8 cellular contexts compared by ENCODE assay signal in genomic region chr11:1458340-1459218, GRCh38. TPM values are rescaled to one million over a fixed set of nuclear protein-coding genes. Genes with fewer than 3 reads are reported as not detected.
DNase-seq lines count a peak whose midpoint lies in the region; ATAC-seq and TF ChIP-seq lines count a peak whose summit lies in the region.

No MANE protein-coding gene starts in this region.

- peak; percentile 39 for ATAC-seq in esophagus mucosa
- no peak for ATAC-seq in HG03354 (IDR thresholded peaks at IDR 0.05; ENCODE audit: poor library complexity, severe bottlenecking, unreplicated experiment)
- ATAC-seq in activated CD4-positive, alpha-beta T cell treated with anti-CD3 and anti-CD28 coated beads for 36 hours: no peak

- no peaks in the 10 kb centered on the region for H3K36me3 Mint-ChIP-seq in activated CD4-positive, alpha-beta T cell treated with anti-CD3 and anti-CD28 coated beads for 36 hours (ENCODE audit: low read depth)

- no peak overlapping the region for H3K27ac Mint-ChIP-seq in activated CD4-positive, alpha-beta T cell treated with anti-CD3 and anti-CD28 coated beads for 36 hours

- intact Hi-C loops in activated CD4-positive, alpha-beta T cell treated with anti-CD3 and anti-CD28 coated beads for 36 hours (cut with DNase I, micrococcal nuclease): no loop called here

- CTCF ChIA-PET in activated CD4-positive, alpha-beta T cell treated with anti-CD3 and anti-CD28 coated beads for 36 hours (lab: Charles Lee): no interaction called here

- H3K79me2 ChIP-seq in osteoblast (ENCODE audit: insufficient read depth, low read length): no peaks in the 10 kb centered on the region

- H3K4me1 ChIP-seq in osteoblast (ENCODE audit: insufficient read depth, low read length): no peaks in the 10 kb centered on the region

- no peaks in the 10 kb centered on the region for H4K20me1 ChIP-seq in osteoblast (ENCODE audit: insufficient read depth, low read length)

- no peaks in the 10 kb centered on the region for H3K9me3 Mint-ChIP-seq in activated CD4-positive, alpha-beta T cell treated with anti-CD3 and anti-CD28 coated beads for 36 hours (ENCODE audit: low read depth)

- no peak overlapping the region for H3K27ac ChIP-seq in osteoblast (ENCODE audit: low read depth, low read length)

- no peak overlapping the region for H2AFZ ChIP-seq in osteoblast (ENCODE audit: low read length)

- TF ChIP-seq CTCF in osteoblast (IDR thresholded peaks at IDR 0.05; ENCODE audit: extremely low read depth, low read depth, low read length): peak; percentile 21

- H3K9me3 ChIP-seq in osteoblast (ENCODE audit: low read depth, low read length): no peaks in the 10 kb centered on the region

- POLR2A ChIA-PET in activated CD4-positive, alpha-beta T cell treated with anti-CD3 and anti-CD28 coated beads for 36 hours (lab: Charles Lee): no interaction called here

- H3K4me1 Mint-ChIP-seq in activated CD4-positive, alpha-beta T cell treated with anti-CD3 and anti-CD28 coated beads for 36 hours: no peaks in the 10 kb centered on the region

- H3K4me3 ChIP-seq in osteoblast (ENCODE audit: insufficient read depth, low read length): no peak overlapping the region

- H3K4me3 Mint-ChIP-seq in activated CD4-positive, alpha-beta T cell treated with anti-CD3 and anti-CD28 coated beads for 36 hours: no peak overlapping the region

- H3K36me3 ChIP-seq in osteoblast (ENCODE audit: insufficient read depth, low read length): no peaks in the 10 kb centered on the region

- peak; percentile 45 for DNase-seq in ELF-1 (ENCODE audit: low read depth, low spot score)
- peak; percentile 91 for DNase-seq in NCI-H526 treated with DMSO at 0.1 percent for 48 hours (lab: John Stamatoyannopoulos, UW)
- peak; percentile 96 for DNase-seq in osteoblast (ENCODE audit: insufficient read length, low spot score, missing footprints)
- DNase-seq in H4 (ENCODE audit: low spot score): no peak
- DNase-seq in NK-92 treated with Interleukin-12 subunit alpha and Interleukin-12 subunit beta, amount 100 ng/mL, for 24 hours (lab: John Stamatoyannopoulos, UW): no peak
- DNase-seq in activated CD4-positive, alpha-beta T cell treated with anti-CD3 and anti-CD28 coated beads for 36 hours: no peak

- no peak overlapping the region for H3K4me2 ChIP-seq in osteoblast (ENCODE audit: insufficient read depth, low read length)

- peaks cover 6% of the 10 kb centered on the region for H3K27me3 ChIP-seq in osteoblast (ENCODE audit: insufficient read depth, low read length)

- H3K27me3 Mint-ChIP-seq in activated CD4-positive, alpha-beta T cell treated with anti-CD3 and anti-CD28 coated beads for 36 hours: no peaks in the 10 kb centered on the region

RNA-seq across cellular contexts. Expression of gene MOB2, which starts 28.0 kb away (rescaled TPM):
- total RNA-seq in esophagus mucosa: 32.1 TPM
- total RNA-seq in osteoblast: 28.2 and 29.8 TPM in 2 replicates
- 15.2 and 18.1 TPM in 2 replicates for total RNA-seq in H4 (2014; rRNA removed; shearing (Covaris generic))
- 10 to 100 TPM; 15.3 TPM for total RNA-seq in activated CD4-positive, alpha-beta T cell treated with anti-CD3 and anti-CD28 coated beads for 36 hours

Comparison
In these comparisons a context has a peak if more than half of its experiments do, and no peak if none do; other contexts are left out.
1. DNase-seq: peak in ELF-1 (single experiment), NCI-H526 treated with DMSO at 0.1 percent for 48 hours (single experiment) and osteoblast (single experiment); none in H4 (single experiment), NK-92 treated with Interleukin-12 subunit alpha and Interleukin-12 subunit beta, amount 100 ng/mL, for 24 hours (single experiment) and activated CD4-positive, alpha-beta T cell treated with anti-CD3 and anti-CD28 coated beads for 36 hours (single experiment).